Comparison of ENCODE assay signal across 8 cellular contexts in genomic region chr9:94065535-94065961, GRCh38. TPM values are rescaled to one million over a fixed set of nuclear protein-coding genes. Genes with fewer than 3 reads are reported as not detected.
DNase-seq lines count a peak whose midpoint lies in the region; ATAC-seq and TF ChIP-seq lines count a peak whose summit lies in the region.

No MANE protein-coding gene starts in this region.

- no peak overlapping the region for H3K4me2 ChIP-seq in MM.1S (ENCODE audit: low read depth, low read length)
- peak overlapping the region; percentile 60 for H3K4me2 ChIP-seq in osteoblast (ENCODE audit: insufficient read depth, low read length)

- H3K27me3 ChIP-seq in MM.1S (replicated peaks; ENCODE audit: insufficient read depth, low read length) (no peaks in the 10 kb centered on the region), osteoblast (ENCODE audit: insufficient read depth, low read length) (no peaks in the 10 kb centered on the region), thoracic aorta (replicated peaks; ENCODE audit: insufficient read depth) (no peaks in the 10 kb centered on the region)

- H3K9me2 ChIP-seq in MM.1S (replicated peaks; ENCODE audit: insufficient read depth, low read length), result no peaks in the 10 kb centered on the region

- H3K27ac ChIP-seq in MM.1S (ENCODE audit: low read length) (no peak overlapping the region), osteoblast (ENCODE audit: low read depth, low read length) (peak overlapping the region; percentile 2), thoracic aorta (peak overlapping the region; percentile 3 to 50)

- H2AFZ ChIP-seq in MM.1S (ENCODE audit: low read length) (no peak overlapping the region), osteoblast (ENCODE audit: low read length) (peak overlapping the region; percentile 61)

- no peaks in the 10 kb centered on the region for H4K20me1 ChIP-seq in MM.1S (ENCODE audit: insufficient read depth, low read length)
- no peaks in the 10 kb centered on the region for H4K20me1 ChIP-seq in osteoblast (ENCODE audit: insufficient read depth, low read length)

- no peak overlapping the region for H3K9ac ChIP-seq in MM.1S (ENCODE audit: low read length)

- H3K9me3 ChIP-seq in MM.1S (replicated peaks; ENCODE audit: insufficient read depth, low read length), result no peaks in the 10 kb centered on the region
- H3K9me3 ChIP-seq in osteoblast (ENCODE audit: low read depth, low read length), result peaks cover 3% of the 10 kb centered on the region
- H3K9me3 ChIP-seq in thoracic aorta, result peaks cover 4% of the 10 kb centered on the region

- DNase-seq in GM03348 (ENCODE audit: low spot score) (peak; percentile 76), MM.1S (peak; percentile 72), SHP77 treated with DMSO at 0.1 percent for 48 hours (lab: John Stamatoyannopoulos, UW) (peak; percentile 70), foreskin melanocyte (peak; percentile 75), osteoblast (ENCODE audit: insufficient read length, low spot score, missing footprints) (peak; percentile 69), thoracic aorta (ENCODE audit: low spot score) (peak; percentile 36)
- peak; percentile 88 for DNase-seq in activated effector memory CD4-positive, alpha-beta T cell treated with anti-CD3 and anti-CD28 coated beads, Interleukin-2, amount 50 U/mL, for 16 hours

- no peaks in the 10 kb centered on the region for H3K79me2 ChIP-seq in MM.1S (ENCODE audit: low read length)
- H3K79me2 ChIP-seq in osteoblast (ENCODE audit: insufficient read depth, low read length), result no peaks in the 10 kb centered on the region

- H3F3A ChIP-seq in MM.1S (ENCODE audit: insufficient read depth, low read length), result no peaks in the 10 kb centered on the region

- peak; percentile 68 for ATAC-seq in thoracic aorta (ENCODE audit: insufficient number of reproducible peaks, low FRiP score, low read depth)
- no peak for ATAC-seq in GM18511 (IDR thresholded peaks at IDR 0.05; ENCODE audit: unreplicated experiment)

- H3K36me3 ChIP-seq in MM.1S (replicated peaks; ENCODE audit: insufficient read depth, low read length) (no peaks in the 10 kb centered on the region), osteoblast (ENCODE audit: insufficient read depth, low read length) (no peaks in the 10 kb centered on the region), thoracic aorta (no peaks in the 10 kb centered on the region)

- TF ChIP-seq CTCF in MM.1S (IDR thresholded peaks at IDR 0.05; ENCODE audit: low read length) (peak; percentile 85), osteoblast (IDR thresholded peaks at IDR 0.05; ENCODE audit: extremely low read depth, low read depth, low read length) (peak; percentile 86), thoracic aorta (IDR thresholded peaks at IDR 0.05) (peak; percentile 86)

- H3K4me1 ChIP-seq in MM.1S (ENCODE audit: low read length), result no peaks in the 10 kb centered on the region
- no peaks in the 10 kb centered on the region for H3K4me1 ChIP-seq in osteoblast (ENCODE audit: insufficient read depth, low read length)
- peaks cover 0 to 8% of the 10 kb centered on the region in 2 donors for H3K4me1 ChIP-seq in thoracic aorta (ENCODE audit: control insufficient read depth in 1 of 2, low read depth in 2 of 2)

- H3K4me3 ChIP-seq in MM.1S (ENCODE audit: low read length) (no peak overlapping the region), osteoblast (ENCODE audit: insufficient read depth, low read length) (no peak overlapping the region), thoracic aorta (no peak overlapping the region)

RNA-seq across cellular contexts. Expression of gene PTPDC1, which starts 18.7 kb away (rescaled TPM):
- total RNA-seq in osteoblast (16.8 and 17.0 TPM in 2 replicates), thoracic aorta (10 to 100 TPM; 24.8 to 25.7 TPM)

Comparison
In these comparisons a context has a peak if more than half of its experiments do, and no peak if none do; other contexts are left out.
1. DNase-seq: peak in every context shown above with its lines; median percentile 88 in activated effector memory CD4-positive, alpha-beta T cell treated with anti-CD3 and anti-CD28 coated beads, Interleukin-2, amount 50 U/mL, for 16 hours; 76 in GM03348; 75 in foreskin melanocyte; 72 in MM.1S; 70 in SHP77 treated with DMSO at 0.1 percent for 48 hours; 69 in osteoblast; 36 in thoracic aorta.